In the genomic region with DNA sequence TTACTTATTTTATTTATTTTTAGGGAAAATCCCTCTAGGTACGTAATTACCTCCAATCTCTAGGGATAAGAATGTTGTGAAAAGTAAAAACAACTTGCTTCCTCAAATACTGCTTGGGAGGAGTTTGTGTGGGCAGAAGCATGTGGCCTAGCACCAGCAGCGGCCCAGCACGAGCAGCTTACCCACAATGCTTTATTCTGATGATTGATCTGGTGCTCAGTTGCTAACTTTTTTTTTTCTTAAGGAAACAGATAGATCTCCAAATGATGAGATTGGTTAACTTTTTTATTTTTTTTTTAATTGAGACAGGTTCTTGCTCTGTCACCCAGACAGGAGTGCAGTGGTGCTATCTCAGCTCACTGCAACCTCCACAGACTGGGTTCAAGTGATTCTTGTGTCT, we compare ENCODE assay signal across 25 cellular contexts.
"Had no signal": no experiment of that assay in that cellular context is flagged by ENCODE, and none has a peak within 500 bp of the region (broad histone marks: within the 10 kb centered on the region; RNA-seq: fewer than 3 reads in every experiment).

No MANE protein-coding gene starts in this region.

- H3K36me3 Mint-ChIP-seq: activated naive CD4-positive, alpha-beta T cell treated with anti-CD3 and anti-CD28 coated beads, Interleukin-2, amount 50 U/mL, for 72 hours had no signal

- H3K4me3 Mint-ChIP-seq: activated T-helper 17 cell treated with anti-CD3 and anti-CD28 coated beads, Interleukin-2, amount 50 U/mL, for 72 hours; dendritic cell treated with granulocyte-macrophage colony-stimulating factor and Interleukin-4, amounts not matched to agents 40 ng/mL and 50 ng/mL, for 4 days; neural crest cell had no signal

- H3K36me3 ChIP-seq: adrenal gland, ascending aorta, brain microvascular endothelial cell, heart right ventricle, lower lobe of right lung, thoracic aorta, upper lobe of left lung, WERI-Rb-1 had no signal

- H3K9me3 Mint-ChIP-seq: activated naive CD4-positive, alpha-beta T cell treated with anti-CD3 and anti-CD28 coated beads, Interleukin-2, amount 50 U/mL, for 72 hours; activated T-helper 17 cell treated with anti-CD3 and anti-CD28 coated beads, Interleukin-2, amount 50 U/mL, for 72 hours; dendritic cell treated with granulocyte-macrophage colony-stimulating factor and Interleukin-4, amounts not matched to agents 40 ng/mL and 50 ng/mL, for 4 days; neural crest cell had no signal

- H3K9me3 ChIP-seq: adrenal gland, ascending aorta, heart right ventricle, lower lobe of right lung, thoracic aorta, upper lobe of left lung had no signal

- FAIRE-seq: endometrium, kidney had no signal

- ATAC-seq: activated naive CD4-positive, alpha-beta T cell treated with anti-CD3 and anti-CD28 coated beads, Interleukin-2, amount 50 U/mL, for 72 hours; activated T-helper 17 cell treated with anti-CD3 and anti-CD28 coated beads, Interleukin-2, amount 50 U/mL, for 72 hours; heart right ventricle; lower lobe of right lung; naive thymus-derived CD4-positive, alpha-beta T cell had no signal

- H3K27ac Mint-ChIP-seq: activated naive CD4-positive, alpha-beta T cell treated with anti-CD3 and anti-CD28 coated beads, Interleukin-2, amount 50 U/mL, for 72 hours; activated T-helper 17 cell treated with anti-CD3 and anti-CD28 coated beads, Interleukin-2, amount 50 U/mL, for 72 hours; dendritic cell treated with granulocyte-macrophage colony-stimulating factor and Interleukin-4, amounts not matched to agents 40 ng/mL and 50 ng/mL, for 4 days; naive thymus-derived CD4-positive, alpha-beta T cell; progenitor cell of endocrine pancreas had no signal

- H3K4me1 Mint-ChIP-seq: activated T-helper 17 cell treated with anti-CD3 and anti-CD28 coated beads, Interleukin-2, amount 50 U/mL, for 72 hours had no signal

- DNase-seq: activated CD4-positive, CD25-positive, alpha-beta regulatory T cell treated with anti-CD3 and anti-CD28 coated beads, Interleukin-2, amount 50 U/mL, for 72 hours; activated T-cell treated with anti-CD3 and anti-CD28 coated beads, Interleukin-2, amount 50 U/mL, for 1 hour; adrenal gland; brain microvascular endothelial cell; caudate nucleus; effector CD4-positive, alpha-beta T cell; foreskin fibroblast; heart right ventricle; kidney; lower lobe of right lung; naive thymus-derived CD4-positive, alpha-beta T cell; retina; stimulated activated CD4-positive, alpha-beta T cell treated with anti-CD3 and anti-CD28 coated beads, Interleukin-2, amount 100 ng/mL, for 48 hours; stimulated activated CD8-positive, alpha-beta memory T cell treated with anti-CD3 and anti-CD28 coated beads, Interleukin-4, amount 100 ng/mL, for 48 hours; stimulated activated naive CD4-positive, alpha-beta T cell treated with Interleukin-2 at 50 U/mL for 16 hours; upper lobe of left lung; WERI-Rb-1 had no signal

- H3K27ac ChIP-seq: adrenal gland, ascending aorta, brain microvascular endothelial cell, heart right ventricle, lower lobe of right lung, thoracic aorta, upper lobe of left lung, WERI-Rb-1 had no signal

- H3K4me3 ChIP-seq: adrenal gland, ascending aorta, heart right ventricle, lower lobe of right lung, thoracic aorta, upper lobe of left lung had no signal
